1 cellular context compared by ENCODE assay signal in the genomic region with DNA sequence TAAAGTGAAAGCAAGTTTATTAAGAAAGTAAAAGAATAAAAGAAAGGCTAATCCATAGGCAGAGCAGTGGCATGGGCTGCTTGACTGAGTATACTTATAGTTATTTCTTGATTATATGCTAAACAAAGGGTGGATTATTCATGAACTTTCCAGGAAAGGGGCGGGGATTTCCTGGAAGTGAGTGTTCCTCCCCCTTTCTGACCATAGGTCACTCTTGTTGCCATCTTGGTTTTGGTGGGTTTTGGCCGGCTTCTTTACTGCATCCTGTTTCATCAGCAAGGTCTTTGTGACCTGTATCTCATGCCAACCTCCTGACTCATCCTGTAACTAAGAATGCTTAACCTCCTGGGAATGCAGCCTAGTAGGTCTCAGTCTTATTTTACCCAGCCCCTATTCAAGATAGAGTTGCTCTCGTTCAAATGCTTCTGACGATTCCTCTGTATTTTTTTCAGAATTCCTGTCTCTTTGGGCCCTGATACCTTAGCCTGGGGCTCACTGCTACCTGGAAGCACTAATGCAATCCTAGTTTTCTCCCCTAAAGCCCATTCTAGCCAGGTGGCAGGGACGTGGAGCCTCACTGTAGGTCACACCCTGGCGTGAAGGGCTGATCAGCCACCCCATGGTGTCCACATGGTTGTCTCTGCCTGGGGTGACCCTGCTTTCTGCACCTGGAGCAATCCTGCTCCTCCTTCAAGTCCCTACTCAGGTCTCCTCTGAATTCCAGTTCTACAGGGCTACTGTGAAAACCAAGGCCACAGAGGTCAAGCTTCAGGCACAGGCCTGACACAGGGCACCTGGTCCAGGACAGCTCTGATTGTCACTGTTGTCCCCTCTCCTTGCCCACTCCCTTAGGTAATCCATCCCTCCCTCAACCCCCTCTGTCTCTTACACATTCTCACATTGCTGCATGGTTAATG.
TF ChIP-seq lines count a peak whose summit lies in the region.

No MANE protein-coding gene starts in this region.

TF ChIP-seq in A549, 52 proteins besides CTCF, POLR2A, EP300 and RAD21 (continued from another document):
- TF ChIP-seq, protein P1, sequence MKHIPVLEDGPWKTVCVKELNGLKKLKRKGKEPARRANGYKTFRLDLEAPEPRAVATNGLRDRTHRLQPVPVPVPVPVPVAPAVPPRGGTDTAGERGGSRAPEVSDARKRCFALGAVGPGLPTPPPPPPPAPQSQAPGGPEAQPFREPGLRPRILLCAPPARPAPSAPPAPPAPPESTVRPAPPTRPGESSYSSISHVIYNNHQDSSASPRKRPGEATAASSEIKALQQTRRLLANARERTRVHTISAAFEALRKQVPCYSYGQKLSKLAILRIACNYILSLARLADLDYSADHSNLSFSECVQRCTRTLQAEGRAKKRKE (CRISPR knock-in tag; IDR thresholded peaks at IDR 0.05; ENCODE audit: low read depth): peak; percentile 71
- TF ChIP-seq, protein P2, sequence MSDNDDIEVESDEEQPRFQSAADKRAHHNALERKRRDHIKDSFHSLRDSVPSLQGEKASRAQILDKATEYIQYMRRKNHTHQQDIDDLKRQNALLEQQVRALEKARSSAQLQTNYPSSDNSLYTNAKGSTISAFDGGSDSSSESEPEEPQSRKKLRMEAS (IDR thresholded peaks at IDR 0.05): peak; percentile 82
- TF ChIP-seq SREBF2 (IDR thresholded peaks at IDR 0.05): no peak
- no peak for TF ChIP-seq MAFK (IDR thresholded peaks at IDR 0.05; ENCODE audit: partially characterized antibody)
- peak; percentile 65 to 79; a peak in 3 of 4 replicates for TF ChIP-seq CEBPB (IDR thresholded peaks at IDR 0.05)
- TF ChIP-seq HDAC2 (IDR thresholded peaks at IDR 0.05): no peak
- peak; percentile 19; the same call in 2 of the 3 replicates for TF ChIP-seq SMC3 (IDR thresholded peaks at IDR 0.05)
- TF ChIP-seq HOXB13 (CRISPR knock-in tag; IDR thresholded peaks at IDR 0.05; ENCODE audit: low read depth): peak; percentile 89; the same call in 1 of the 2 replicates
